Comparison of ENCODE assay signal across 15 cellular contexts in genomic region chr22:47929073-47929472, GRCh38.
"Had no signal": no experiment of that assay in that cellular context is flagged by ENCODE, and none has a peak within 500 bp of the region (broad histone marks: within the 10 kb centered on the region; RNA-seq: fewer than 3 reads in every experiment).

No MANE protein-coding gene starts in this region.

- H3K27ac ChIP-seq: cardiac muscle cell, heart left ventricle, pancreas, skin epidermis, stomach, thoracic aorta, vagina had no signal

- ATAC-seq: activated CD8-positive, alpha-beta T cell treated with anti-CD3 and anti-CD28 coated beads for 36 hours; heart left ventricle; pancreas had no signal

- H3K4me3 ChIP-seq: cardiac muscle cell, heart left ventricle, pancreas, skin epidermis, stomach, thoracic aorta, vagina had no signal

- H3K9me3 ChIP-seq: pancreas, thoracic aorta, vagina had no signal

- H3K4me1 ChIP-seq: heart left ventricle, pancreas, stomach, vagina had no signal

- DNase-seq: activated CD4-positive, alpha-beta T cell treated with anti-CD3 and anti-CD28 coated beads for 4 hours; activated CD8-positive, alpha-beta memory T cell treated with anti-CD3 and anti-CD28 coated beads, Interleukin-2, amount 50 U/mL, for 48 hours; activated CD8-positive, alpha-beta T cell treated with anti-CD3 and anti-CD28 coated beads for 36 hours; activated naive CD4-positive, alpha-beta T cell; foreskin melanocyte; heart left ventricle; pancreas; stimulated activated CD4-positive, alpha-beta T cell treated with anti-CD3 and anti-CD28 coated beads, Interleukin-4, amount 100 ng/mL, for 4 hours; stomach had no signal

- H3K36me3 ChIP-seq: cardiac muscle cell, heart left ventricle, pancreas, stomach, thoracic aorta, vagina had no signal

- H3K27me3 ChIP-seq: cardiac muscle cell, vagina had no signal

- FAIRE-seq: colon, keratinocyte, pancreas had no signal
